Comparison of ENCODE assay signal across 24 cellular contexts in the genomic region with DNA sequence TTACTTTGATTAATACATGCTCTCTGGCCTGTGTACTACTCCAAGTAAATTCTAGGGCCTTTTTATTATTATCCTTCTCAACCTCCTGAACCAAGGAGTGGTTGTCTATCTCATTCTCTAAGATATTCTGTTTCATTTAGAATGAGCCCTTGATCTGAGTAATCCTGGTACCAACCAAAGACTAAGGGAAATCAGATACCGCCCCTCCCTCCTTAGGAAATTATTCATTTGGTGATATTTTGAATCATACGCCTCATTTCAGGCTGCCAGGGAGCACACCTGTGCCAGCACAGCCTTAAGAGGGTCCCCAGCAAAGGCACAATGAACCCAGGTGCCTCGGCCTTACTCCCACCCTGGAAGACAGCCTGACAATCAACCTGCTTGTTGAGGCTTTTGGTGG.
A peak's percentile ranks its signal among the peaks of the same experiment; 100 is the strongest.
DNase-seq lines count a peak whose midpoint lies in the region; ATAC-seq and TF ChIP-seq lines count a peak whose summit lies in the region.
"Had no signal": no experiment of that assay in that cellular context is flagged by ENCODE, and none has a peak within 500 bp of the region (broad histone marks: within the 10 kb centered on the region; RNA-seq: fewer than 3 reads in every experiment).

No MANE protein-coding gene starts in this region.

- no peak overlapping the region for H3K4me3 ChIP-seq in OCI-LY3 (ENCODE audit: low read length)
- H3K4me3 ChIP-seq: A549; BLaER1 treated with 17β-estradiol and CSF1 and Interleukin-3, amounts not matched to agents 10 nM and 100 nM; GM12878; HAP-1 had no signal

- no peak for TF ChIP-seq CTCF in OCI-LY3 (IDR thresholded peaks at IDR 0.05; ENCODE audit: low read depth, low read length)

- H3K4me3 Mint-ChIP-seq in activated CD4-positive, alpha-beta T cell treated with anti-CD3 and anti-CD28 coated beads for 36 hours: no peak overlapping the region
- no peak overlapping the region for H3K4me3 Mint-ChIP-seq in activated naive CD4-positive, alpha-beta T cell treated with anti-CD3 and anti-CD28 coated beads for 36 hours
- H3K4me3 Mint-ChIP-seq in activated T-helper 17 cell treated with anti-CD3 and anti-CD28 coated beads, Interleukin-2, amount 50 U/mL, for 72 hours: no peak overlapping the region
- H3K4me3 Mint-ChIP-seq: CD14-positive monocyte; CD4-positive, alpha-beta T cell; CD8-positive, alpha-beta memory T cell; HFFc6 had no signal

- peak; percentile 45 for ATAC-seq in activated CD4-positive, alpha-beta T cell treated with anti-CD3 and anti-CD28 coated beads for 36 hours
- ATAC-seq in activated T-helper 17 cell treated with anti-CD3 and anti-CD28 coated beads, Interleukin-2, amount 50 U/mL, for 72 hours (replicated peaks): peak; percentile 64
- no peak for ATAC-seq in GM21825 (IDR thresholded peaks at IDR 0.05; ENCODE audit: unreplicated experiment)
- ATAC-seq: A549, GM12878 had no signal

- H2AFZ ChIP-seq in OCI-LY3 (ENCODE audit: low read depth, low read length): no peak overlapping the region

- H3K9ac ChIP-seq in OCI-LY3 (ENCODE audit: low read length): no peak overlapping the region
- H3K9ac ChIP-seq: BLaER1 treated with 17β-estradiol and CSF1 and Interleukin-3, amounts not matched to agents 10 nM and 100 nM had no signal

- no peaks in the 10 kb centered on the region for H3K9me3 ChIP-seq in OCI-LY3 (ENCODE audit: insufficient read depth, low read length)
- H3K9me3 ChIP-seq: A549, BE2C, HAP-1 had no signal

- no peak overlapping the region for H3K27ac ChIP-seq in OCI-LY3 (ENCODE audit: low read length)
- H3K27ac ChIP-seq: A549; BLaER1 treated with 17β-estradiol and CSF1 and Interleukin-3, amounts not matched to agents 10 nM and 100 nM had no signal

- no peak overlapping the region for H3K27ac Mint-ChIP-seq in activated CD4-positive, alpha-beta T cell treated with anti-CD3 and anti-CD28 coated beads for 36 hours
- no peak overlapping the region for H3K27ac Mint-ChIP-seq in activated naive CD4-positive, alpha-beta T cell treated with anti-CD3 and anti-CD28 coated beads for 36 hours
- H3K27ac Mint-ChIP-seq in activated T-helper 17 cell treated with anti-CD3 and anti-CD28 coated beads, Interleukin-2, amount 50 U/mL, for 72 hours: no peak overlapping the region
- H3K27ac Mint-ChIP-seq: CD14-positive monocyte; CD4-positive, alpha-beta T cell; CD8-positive, alpha-beta memory T cell; HFFc6 had no signal

- no peaks in the 10 kb centered on the region for H3K27me3 ChIP-seq in OCI-LY3 (ENCODE audit: low read depth, low read length)
- H3K27me3 ChIP-seq: BE2C had no signal

- H3K79me2 ChIP-seq in OCI-LY3 (ENCODE audit: low read length): no peaks in the 10 kb centered on the region

- H3K27me3 Mint-ChIP-seq in activated CD4-positive, alpha-beta T cell treated with anti-CD3 and anti-CD28 coated beads for 36 hours: no peaks in the 10 kb centered on the region
- no peaks in the 10 kb centered on the region for H3K27me3 Mint-ChIP-seq in activated naive CD4-positive, alpha-beta T cell treated with anti-CD3 and anti-CD28 coated beads for 36 hours (ENCODE audit: low read depth)
- H3K27me3 Mint-ChIP-seq in activated T-helper 17 cell treated with anti-CD3 and anti-CD28 coated beads, Interleukin-2, amount 50 U/mL, for 72 hours: no peaks in the 10 kb centered on the region
- H3K27me3 Mint-ChIP-seq: CD4-positive, alpha-beta T cell had no signal

- H3K4me1 Mint-ChIP-seq in activated CD4-positive, alpha-beta T cell treated with anti-CD3 and anti-CD28 coated beads for 36 hours: peaks cover 32% of the 10 kb centered on the region
- peaks cover 15% of the 10 kb centered on the region for H3K4me1 Mint-ChIP-seq in activated naive CD4-positive, alpha-beta T cell treated with anti-CD3 and anti-CD28 coated beads for 36 hours (ENCODE audit: low read depth)
- H3K4me1 Mint-ChIP-seq in activated T-helper 17 cell treated with anti-CD3 and anti-CD28 coated beads, Interleukin-2, amount 50 U/mL, for 72 hours: peaks cover 20% of the 10 kb centered on the region
- H3K4me1 Mint-ChIP-seq: CD8-positive, alpha-beta memory T cell had no signal

- H3K4me1 ChIP-seq in OCI-LY3 (ENCODE audit: low read length): peaks cover 49% of the 10 kb centered on the region
- H3K4me1 ChIP-seq: BE2C, HAP-1 had no signal

- no peaks in the 10 kb centered on the region for H4K20me1 ChIP-seq in OCI-LY3 (ENCODE audit: insufficient read depth, low read length)
- H4K20me1 ChIP-seq: BLaER1 treated with 17β-estradiol and CSF1 and Interleukin-3, amounts not matched to agents 10 nM and 100 nM had no signal

- H3K9me3 Mint-ChIP-seq in activated CD4-positive, alpha-beta T cell treated with anti-CD3 and anti-CD28 coated beads for 36 hours (ENCODE audit: low read depth): peaks cover 4% of the 10 kb centered on the region
- H3K9me3 Mint-ChIP-seq in activated naive CD4-positive, alpha-beta T cell treated with anti-CD3 and anti-CD28 coated beads for 36 hours: peaks cover 2% of the 10 kb centered on the region
- H3K9me3 Mint-ChIP-seq in activated T-helper 17 cell treated with anti-CD3 and anti-CD28 coated beads, Interleukin-2, amount 50 U/mL, for 72 hours: no peaks in the 10 kb centered on the region
- H3K9me3 Mint-ChIP-seq: CD4-positive, alpha-beta T cell; HFFc6 had no signal

- no peaks in the 10 kb centered on the region for H3K36me3 ChIP-seq in OCI-LY3 (replicated peaks; ENCODE audit: low read depth, low read length)
- H3K36me3 ChIP-seq: BE2C; BLaER1 treated with 17β-estradiol and CSF1 and Interleukin-3, amounts not matched to agents 10 nM and 100 nM; HAP-1 had no signal

- peak overlapping the region; percentile 17; the same call in 1 of the 2 replicates for H3K4me2 ChIP-seq in OCI-LY3 (ENCODE audit: low read length)
- H3K4me2 ChIP-seq: A549; BLaER1 treated with 17β-estradiol and CSF1 and Interleukin-3, amounts not matched to agents 10 nM and 100 nM had no signal

- POLR2A ChIA-PET in activated CD4-positive, alpha-beta T cell treated with anti-CD3 and anti-CD28 coated beads for 36 hours (lab: Charles Lee): no interaction called here

- CTCF ChIA-PET in activated CD4-positive, alpha-beta T cell treated with anti-CD3 and anti-CD28 coated beads for 36 hours (lab: Charles Lee): no interaction called here
- CTCF ChIA-PET in activated naive CD4-positive, alpha-beta T cell treated with anti-CD3 and anti-CD28 coated beads for 36 hours (lab: Charles Lee): no interaction called here

- H3K36me3 Mint-ChIP-seq in activated CD4-positive, alpha-beta T cell treated with anti-CD3 and anti-CD28 coated beads for 36 hours (ENCODE audit: low read depth): peaks cover 5% of the 10 kb centered on the region
- no peaks in the 10 kb centered on the region for H3K36me3 Mint-ChIP-seq in activated naive CD4-positive, alpha-beta T cell treated with anti-CD3 and anti-CD28 coated beads for 36 hours (ENCODE audit: low read depth)
- peaks cover 5% of the 10 kb centered on the region for H3K36me3 Mint-ChIP-seq in activated T-helper 17 cell treated with anti-CD3 and anti-CD28 coated beads, Interleukin-2, amount 50 U/mL, for 72 hours (ENCODE audit: low read depth)
- H3K36me3 Mint-ChIP-seq: CD14-positive monocyte had no signal

- intact Hi-C loops in activated CD4-positive, alpha-beta T cell treated with anti-CD3 and anti-CD28 coated beads for 36 hours (cut with DNase I, micrococcal nuclease): loop anchor here in 1 of 2 experiments (2.0 kb wide), 1 partner anchor 69 kb away; no protein-coding TSS in a partner anchor
- intact Hi-C loops in activated naive CD4-positive, alpha-beta T cell treated with anti-CD3 and anti-CD28 coated beads for 36 hours (cut with micrococcal nuclease): loop anchor here (10.0 kb wide), 1 partner anchor 121 kb away; no protein-coding TSS in a partner anchor

- DNase-seq in activated CD4-positive, alpha-beta T cell treated with anti-CD3 and anti-CD28 coated beads for 36 hours: peak; percentile 11
- no peak for DNase-seq in activated CD4-positive, alpha-beta T cell treated with anti-CD3 and anti-CD28 coated beads, Interleukin-2, amount 50 U/mL, for 48 hours
- DNase-seq in activated naive CD4-positive, alpha-beta T cell treated with anti-CD3 and anti-CD28 coated beads for 36 hours: peak; percentile 4
- no peak for DNase-seq in activated naive CD4-positive, alpha-beta T cell (lab: John Stamatoyannopoulos, UW)
- DNase-seq: 8988T; ACHN; AML-193; BE2C; CD4-positive, alpha-beta T cell; CD8-positive, alpha-beta memory T cell; DMS 273 treated with DMSO at 0.1 percent for 48 hours; DMS79; EL; GDM1; GOT3; HFFc6 had no signal

Comparison
In these comparisons a context has a peak if more than half of its experiments do, and no peak if none do; other contexts are left out.
1. DNase-seq: peak in activated CD4-positive, alpha-beta T cell treated with anti-CD3 and anti-CD28 coated beads for 36 hours (single experiment) and activated naive CD4-positive, alpha-beta T cell treated with anti-CD3 and anti-CD28 coated beads for 36 hours (single experiment); none in activated CD4-positive, alpha-beta T cell treated with anti-CD3 and anti-CD28 coated beads, Interleukin-2, amount 50 U/mL, for 48 hours (0 of 2) and activated naive CD4-positive, alpha-beta T cell (0 of 4).